ENCODE assay signal across 8 cellular contexts in the genomic region with DNA sequence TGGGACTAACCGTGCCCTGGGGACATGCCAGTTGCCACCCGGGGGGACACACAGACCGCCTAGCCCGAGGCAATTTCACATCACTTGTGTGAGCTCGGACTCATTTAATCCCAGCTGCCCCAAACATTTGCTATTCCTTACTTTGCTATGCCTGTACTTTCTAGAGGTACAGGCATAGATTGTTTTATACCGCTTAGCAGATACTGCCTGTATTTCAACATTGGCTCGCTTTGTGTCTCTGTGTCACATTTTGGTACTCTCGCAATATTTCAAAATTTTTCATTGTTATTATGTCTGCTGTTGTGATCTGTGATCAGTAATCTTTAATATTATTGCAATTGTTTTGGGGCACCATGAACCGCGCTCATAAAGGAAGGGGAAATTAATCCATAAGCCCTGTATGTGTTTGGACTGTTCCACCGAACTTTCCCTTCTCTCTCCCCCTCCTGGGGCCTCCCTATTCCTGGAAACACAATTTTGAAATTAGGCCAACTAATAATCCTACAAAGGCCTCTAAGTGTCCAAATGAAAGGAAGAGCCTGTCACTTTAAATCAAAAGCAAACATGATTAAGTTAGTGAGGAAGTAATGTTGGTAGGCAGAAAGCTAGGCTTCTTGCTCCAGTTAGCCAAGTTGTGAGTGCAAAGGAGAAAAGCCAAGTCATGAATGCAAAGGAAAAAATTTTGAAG. TPM values are rescaled to one million over a fixed set of nuclear protein-coding genes. Genes with fewer than 3 reads are reported as not detected.
DNase-seq lines count a peak whose midpoint lies in the region; ATAC-seq lines count a peak whose summit lies in the region.

No MANE protein-coding gene starts in this region.

- WGBS in mesodermal cell (ENCODE audit: insufficient coverage in 2 of 2), 2 experiments, result 5 to 10% methylated on average over 5 of the region's 11 CpGs

- H3K36me3 ChIP-seq in mesodermal cell (ENCODE audit: control insufficient read depth, insufficient read depth, low read length), result peaks cover 20% of the 10 kb centered on the region

- no peak for ATAC-seq in HG02840 (IDR thresholded peaks at IDR 0.05; ENCODE audit: low FRiP score, unreplicated experiment)

- H3K4me1 ChIP-seq in mesodermal cell (ENCODE audit: control insufficient read depth, insufficient read depth, low read length, poor library complexity, severe bottlenecking), result no peaks in the 10 kb centered on the region

- no peaks in the 10 kb centered on the region for H3K9me3 ChIP-seq in mesodermal cell (ENCODE audit: control insufficient read depth, low read length)

- intact Hi-C loops in posterior cingulate gyrus (cut with DNase I), result loop anchor here (10.0 kb wide), 3 partner anchors 101 to 271 kb away; a partner anchor contains a TSS

- peak; percentile 25 for DNase-seq in EH (ENCODE audit: low read depth)
- DNase-seq in NCI-H146 treated with DMSO at 0.1 percent for 48 hours (lab: John Stamatoyannopoulos, UW; ENCODE audit: unreplicated experiment), result peak; percentile 12
- peak; percentile 10 for DNase-seq in cerebellar cortex (ENCODE audit: low spot score)
- no peak for DNase-seq in posterior cingulate gyrus
- DNase-seq in NCI-H128 (lab: John Stamatoyannopoulos, UW; ENCODE audit: unreplicated experiment), result no peak
- no peak for DNase-seq in NCI-H2227 treated with DMSO at 0.1 percent for 48 hours (lab: John Stamatoyannopoulos, UW)

- H3K4me3 ChIP-seq in mesodermal cell (ENCODE audit: extremely low read depth, insufficient read depth, low read length, poor library complexity, severe bottlenecking), result peak overlapping the region; percentile 71

- H3K27ac ChIP-seq in mesodermal cell (ENCODE audit: low read depth, low read length, severe bottlenecking), result no peak overlapping the region

RNA-seq across cellular contexts. Expression of a gene that starts 0.6 kb away (rescaled TPM):
- 24.4 TPM for polyA plus RNA-seq in mesodermal cell (2013, experiment 1 of 2)
- polyA plus RNA-seq in mesodermal cell (2013, experiment 2 of 2), result 25.0 TPM

RNA-seq across cellular contexts. Expression of a gene that starts 26.1 kb away (rescaled TPM):
- polyA plus RNA-seq in mesodermal cell (2013, experiment 1 of 2), result 37.5 TPM
- polyA plus RNA-seq in mesodermal cell (2013, experiment 2 of 2), result 33.4 TPM

Comparison
In these comparisons a context has a peak if more than half of its experiments do, and no peak if none do; other contexts are left out.
1. DNase-seq: peak in EH (single experiment), NCI-H146 treated with DMSO at 0.1 percent for 48 hours (single experiment) and cerebellar cortex (single experiment); none in posterior cingulate gyrus (0 of 10), NCI-H128 (single experiment) and NCI-H2227 treated with DMSO at 0.1 percent for 48 hours (single experiment).